ENCODE assay signal across 8 cellular contexts in genomic region chr1:235160395-235160964, GRCh38. TPM values are rescaled to one million over a fixed set of nuclear protein-coding genes. Genes with fewer than 3 reads are reported as not detected.
DNase-seq lines count a peak whose midpoint lies in the region; ATAC-seq and TF ChIP-seq lines count a peak whose summit lies in the region.

No MANE protein-coding gene starts in this region.

- intact Hi-C loops in OCI-LY7 (cut with micrococcal nuclease; ENCODE audit: unreplicated experiment): loop anchor here (2.0 to 5.0 kb wide), 2 partner anchors 56 to 167 kb away; partner anchors contain the start of genes ARID4B and GGPS1

- peak overlapping the region; percentile 58 for H4K8ac ChIP-seq in mesendoderm (ENCODE audit: low read depth, low read length)

- CTCF ChIA-PET in OCI-LY7 (lab: Charles Lee; ENCODE audit: unreplicated experiment): interaction anchor here (0.5 to 0.6 kb wide), 2 partner anchors 38 to 1192 kb away, joined by 3 read pairs; no protein-coding TSS in a partner anchor

- peak; percentile 38 for ATAC-seq in HG02943 (IDR thresholded peaks at IDR 0.05; ENCODE audit: low read depth, unreplicated experiment)

- H4K20me1 ChIP-seq in OCI-LY7 (ENCODE audit: insufficient read depth, low read length): no peaks in the 10 kb centered on the region

- H2AFZ ChIP-seq in ACC112 (ENCODE audit: low read length, unreplicated experiment) (peak overlapping the region; percentile 63), OCI-LY7 (ENCODE audit: low read length) (peak overlapping the region; percentile 91; the same call in 1 of the 2 replicates)

- peak overlapping the region; percentile 86 for H3K4me2 ChIP-seq in OCI-LY7 (ENCODE audit: low read length)
- H3K4me2 ChIP-seq in mesendoderm (ENCODE audit: low read length): peak overlapping the region; percentile 66

- peak overlapping the region; percentile 70 for H3K18ac ChIP-seq in mesendoderm (ENCODE audit: low read length)

- no peak overlapping the region for H2AK5ac ChIP-seq in mesendoderm (ENCODE audit: low read length)

- H2BK5ac ChIP-seq in mesendoderm (ENCODE audit: low read length): peak overlapping the region; percentile 87

- no CpG with 5 or more reads among the region's 16 CpGs for WGBS in mesendoderm (ENCODE audit: extremely low coverage, insufficient coverage, low lambda C conversion rate)
- 6% methylated on average over 16 of the region's 16 CpGs for WGBS in urinary bladder

- peak overlapping the region; percentile 99 for H3K56ac ChIP-seq in mesendoderm (ENCODE audit: low read length)

- H3K4me1 ChIP-seq in ACC112 (ENCODE audit: control insufficient read depth, insufficient read depth, low read length, unreplicated experiment) (peaks cover 17% of the 10 kb centered on the region), OCI-LY7 (ENCODE audit: insufficient read depth, low read length, poor library complexity, severe bottlenecking) (peaks cover 18% of the 10 kb centered on the region), mesendoderm (ENCODE audit: control insufficient read depth, low read depth, low read length) (no peaks in the 10 kb centered on the region), urinary bladder (ENCODE audit: insufficient read depth) (no peaks in the 10 kb centered on the region)

- TSS peak; percentile 87 for BruUV-seq in OCI-LY7 (replicated peaks; lab: Mats Ljungman, UMichigan)

- peaks cover 6% of the 10 kb centered on the region for H3K79me1 ChIP-seq in mesendoderm (ENCODE audit: low read length)

- H3K36me3 ChIP-seq in ACC112 (ENCODE audit: insufficient read depth, low read length) (peaks cover 24% of the 10 kb centered on the region), OCI-LY7 (ENCODE audit: insufficient read depth, low read length) (peaks cover 40% of the 10 kb centered on the region), mesendoderm (ENCODE audit: control insufficient read depth, insufficient read depth, low read length) (peaks cover 2% of the 10 kb centered on the region), urinary bladder (ENCODE audit: insufficient read depth) (peaks cover 2% of the 10 kb centered on the region)

- peak overlapping the region; percentile 98 for H3K9ac ChIP-seq in mesendoderm (ENCODE audit: low read length)

- H4K5ac ChIP-seq in mesendoderm (ENCODE audit: low read length): no peak overlapping the region

- TF ChIP-seq CTCF in GM13977 (IDR thresholded peaks at IDR 0.05; ENCODE audit: extremely low read depth, insufficient read depth, missing control alignments) (no peak), OCI-LY7 (conservative IDR thresholded peaks at IDR 0.05; ENCODE audit: low read length) (no peak; the same call in 1 of the 2 replicates)

- DNase-seq in GM13977 (ENCODE audit: low spot score) (peak; percentile 65), OCI-LY7 (ENCODE audit: low spot score) (peak; percentile 80), mesendoderm (peak; percentile 80), hepatic stellate cell (ENCODE audit: low spot score) (no peak)

- H3K4me3 ChIP-seq in ACC112 (ENCODE audit: low read depth, low read length): peak overlapping the region; percentile 96
- H3K4me3 ChIP-seq in OCI-LY7 (ENCODE audit: low read depth, low read length, poor library complexity, severe bottlenecking): peak overlapping the region; percentile 85
- peak overlapping the region; percentile 99 for H3K4me3 ChIP-seq in mesendoderm (ENCODE audit: low read length)
- peak overlapping the region; percentile 66 for H3K4me3 ChIP-seq in urinary bladder (ENCODE audit: low read depth, low read length)

- no peak overlapping the region for H2BK15ac ChIP-seq in mesendoderm (replicated peaks; ENCODE audit: low read depth)

- H3K23ac ChIP-seq in mesendoderm (ENCODE audit: low read length): peak overlapping the region; percentile 89

- no peaks in the 10 kb centered on the region for H3K9me2 ChIP-seq in OCI-LY7 (ENCODE audit: insufficient read depth, low read length)

- no peak overlapping the region for H2BK120ac ChIP-seq in mesendoderm (ENCODE audit: low read depth, low read length)

- H3K79me2 ChIP-seq in ACC112 (ENCODE audit: control insufficient read depth, insufficient read depth, low read length, unreplicated experiment) (peaks cover 42% of the 10 kb centered on the region), OCI-LY7 (ENCODE audit: insufficient read depth, low read depth, low read length) (peaks cover 25% of the 10 kb centered on the region), mesendoderm (ENCODE audit: control insufficient read depth, insufficient read depth, low read length) (peaks cover 11% of the 10 kb centered on the region)

- in situ Hi-C loops in GM13977 (cut with MboI; ENCODE audit: low pct_unique_long_range_greater_than_20kb, low sequenced_read_pairs, unreplicated experiment): no loop called here

- POLR2A ChIA-PET in OCI-LY7 (lab: Charles Lee): interaction anchor here (0.6 to 1.9 kb wide), 9 partner anchors 13 to 372 kb away, joined by 3 to 7 read pairs (median 4); partner anchors contain the start of genes TBCE and TOMM20

- H3K27me3 ChIP-seq in ACC112 (ENCODE audit: insufficient read depth, low read length) (no peaks in the 10 kb centered on the region), mesendoderm (ENCODE audit: insufficient read depth, low read length, poor library complexity) (no peaks in the 10 kb centered on the region)

- no peaks in the 10 kb centered on the region for H3K9me3 ChIP-seq in OCI-LY7 (ENCODE audit: low read length)

- H3K27ac ChIP-seq in ACC112 (ENCODE audit: low read depth, low read length): peak overlapping the region; percentile 67
- peak overlapping the region; percentile 64 for H3K27ac ChIP-seq in OCI-LY7 (ENCODE audit: low read depth, low read length, poor library complexity, severe bottlenecking)
- H3K27ac ChIP-seq in cingulate gyrus (ENCODE audit: low read depth, low read length): peak overlapping the region; percentile 90
- H3K27ac ChIP-seq in mesendoderm (ENCODE audit: low read depth, low read length): peak overlapping the region; percentile 80
- H3K27ac ChIP-seq in urinary bladder (ENCODE audit: low read depth): peak overlapping the region; percentile 85

- no peak overlapping the region for H3K4ac ChIP-seq in mesendoderm (ENCODE audit: low read depth, low read length)

RNA-seq across cellular contexts. Expression of gene RBM34, which starts 0.6 kb away (rescaled TPM):
- 46.4 and 53.6 TPM in 2 replicates for total RNA-seq in OCI-LY7 (2014; rRNA removed; shearing (Covaris generic))
- 93.7 and 114 TPM in 2 replicates for total RNA-seq in OCI-LY7 (2022)
- polyA plus RNA-seq in mesendoderm (2013, experiment 1 of 2): 145 TPM
- polyA plus RNA-seq in mesendoderm (2013, experiment 2 of 2): 149 TPM
- total RNA-seq in urinary bladder: 53.8 TPM
- 60.3 TPM for polyA plus RNA-seq in urinary bladder

RNA-seq across cellular contexts. Expression of gene TOMM20, which starts 31.8 kb away (rescaled TPM):
- total RNA-seq in OCI-LY7 (2014; rRNA removed; shearing (Covaris generic)): 68.5 and 76.7 TPM in 2 replicates
- 133 and 156 TPM in 2 replicates for total RNA-seq in OCI-LY7 (2022)
- 153 TPM for polyA plus RNA-seq in mesendoderm (2013, experiment 1 of 2)
- polyA plus RNA-seq in mesendoderm (2013, experiment 2 of 2): 146 TPM
- total RNA-seq in urinary bladder: 78.2 TPM
- polyA plus RNA-seq in urinary bladder: 93.8 TPM
